ENCODE assay signal across 18 cellular contexts in the genomic region with DNA sequence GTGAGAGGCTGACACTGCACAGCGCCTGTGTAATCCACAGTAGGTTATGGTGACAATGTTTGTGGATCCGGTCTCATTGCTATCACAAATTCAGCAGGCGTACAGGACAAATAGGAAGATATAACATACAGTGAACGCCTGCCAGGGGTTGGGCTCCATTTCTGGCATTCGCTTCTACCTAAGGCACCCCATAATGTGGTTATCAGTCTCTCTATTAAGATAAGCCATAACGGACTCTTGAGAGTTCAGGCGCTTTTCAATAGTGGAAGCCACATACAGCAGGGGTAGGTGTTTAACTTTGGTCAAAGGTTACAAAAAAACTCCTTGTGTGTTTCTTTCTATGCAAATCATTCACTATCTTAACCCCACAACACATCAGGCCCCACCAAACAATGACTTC.
DNase-seq lines count a peak whose midpoint lies in the region; ATAC-seq and TF ChIP-seq lines count a peak whose summit lies in the region.
"Had no signal": no experiment of that assay in that cellular context is flagged by ENCODE, and none has a peak within 500 bp of the region (broad histone marks: within the 10 kb centered on the region; RNA-seq: fewer than 3 reads in every experiment).

No MANE protein-coding gene starts in this region.

- 44% methylated on average over 7 of the region's 7 CpGs for WGBS in hepatocyte (ENCODE audit: low lambda C conversion rate, missing lambda C conversion rate)

- H3K4me3 ChIP-seq in HUES6 (ENCODE audit: low read depth, low read length) (no peak overlapping the region), hepatocyte (no peak overlapping the region)
- H3K4me3 ChIP-seq: BLaER1, GM23248, Peyer's patch had no signal

- H3K9me3 ChIP-seq in HUES6 (ENCODE audit: control insufficient read depth, insufficient read depth, low read depth, low read length): no peaks in the 10 kb centered on the region
- H3K9me3 ChIP-seq in hepatocyte (ENCODE audit: low read depth): no peaks in the 10 kb centered on the region
- H3K9me3 ChIP-seq: BLaER1, Peyer's patch had no signal

- peaks cover 4% of the 10 kb centered on the region for H4K20me1 ChIP-seq in hepatocyte (ENCODE audit: insufficient read depth, poor library complexity, severe bottlenecking)
- H4K20me1 ChIP-seq: BLaER1 had no signal

- H3K27me3 Mint-ChIP-seq in progenitor cell of endocrine pancreas: no peaks in the 10 kb centered on the region
- H3K27me3 Mint-ChIP-seq: CD8-positive, alpha-beta memory T cell had no signal

- DNase-seq in ecto neural progenitor cell (ENCODE audit: low spot score) (peak; percentile 31), hepatocyte (ENCODE audit: low spot score) (no peak), progenitor cell of endocrine pancreas (ENCODE audit: low spot score, unreplicated experiment) (no peak), medulla oblongata (ENCODE audit: extremely low spot score) (no peak), NCI-H82 treated with DMSO at 0.1 percent for 48 hours (lab: John Stamatoyannopoulos, UW; ENCODE audit: unreplicated experiment) (no peak), superior temporal gyrus (ENCODE audit: extremely low spot score) (no peak)
- DNase-seq: CD8-positive, alpha-beta memory T cell; GM23248; IMR-90; Kasumi-1; NCI-H1105 treated with DMSO at 0.1 percent for 48 hours; NCI-H1930; NCI-H2171 treated with DMSO at 0.1 percent for 48 hours; NCI-H82; Peyer's patch had no signal

- no peaks in the 10 kb centered on the region for H3K9me2 ChIP-seq in hepatocyte (replicated peaks; ENCODE audit: insufficient read depth)

- TF ChIP-seq CTCF in hepatocyte (IDR thresholded peaks at IDR 0.05; ENCODE audit: poor library complexity): no peak
- no peak for TF ChIP-seq CTCF in progenitor cell of endocrine pancreas (IDR thresholded peaks at IDR 0.05; ENCODE audit: unreplicated experiment)

- H3K27me3 ChIP-seq in HUES6 (ENCODE audit: control insufficient read depth, insufficient read depth, low read length) (no peaks in the 10 kb centered on the region), hepatocyte (no peaks in the 10 kb centered on the region)
- H3K27me3 ChIP-seq: BLaER1, Peyer's patch had no signal

- no peaks in the 10 kb centered on the region; the same call in 1 of the 2 replicates for H3K36me3 ChIP-seq in HUES6 (ENCODE audit: control insufficient read depth, insufficient read depth, low read length)
- H3K36me3 ChIP-seq in hepatocyte (replicated peaks; ENCODE audit: insufficient read depth, low read depth): no peaks in the 10 kb centered on the region
- H3K36me3 ChIP-seq: BLaER1, Peyer's patch had no signal

- H3K4me1 Mint-ChIP-seq in progenitor cell of endocrine pancreas (ENCODE audit: low read depth): peaks cover 60% of the 10 kb centered on the region

- peaks cover 58% of the 10 kb centered on the region for H3K79me2 ChIP-seq in hepatocyte

- peak overlapping the region; percentile 30 for H3K27ac Mint-ChIP-seq in progenitor cell of endocrine pancreas

- H3K4me2 ChIP-seq in hepatocyte: peak overlapping the region; percentile 60
- H3K4me2 ChIP-seq: BLaER1 had no signal

- no peak for ATAC-seq in GM18909 (IDR thresholded peaks at IDR 0.05; ENCODE audit: poor library complexity, unreplicated experiment)

- peak overlapping the region; percentile 44 for H3K9ac ChIP-seq in HUES6 (ENCODE audit: low read length)
- H3K9ac ChIP-seq: BLaER1, GM23248 had no signal

- H3K4me1 ChIP-seq in HUES6 (ENCODE audit: control insufficient read depth, insufficient read depth, low read length) (peaks cover 90% of the 10 kb centered on the region), hepatocyte (ENCODE audit: insufficient read depth) (peaks cover 55% of the 10 kb centered on the region)

- H3K27ac ChIP-seq in HUES6 (ENCODE audit: low read depth, low read length): peak overlapping the region; percentile 4; the same call in 1 of the 2 replicates
- peak overlapping the region; percentile 79 for H3K27ac ChIP-seq in hepatocyte
- H3K27ac ChIP-seq: BLaER1, GM23248, Peyer's patch had no signal

- peaks cover 2% of the 10 kb centered on the region for H3K36me3 Mint-ChIP-seq in progenitor cell of endocrine pancreas (ENCODE audit: insufficient read depth)
- H3K36me3 Mint-ChIP-seq: CD8-positive, alpha-beta memory T cell had no signal

- no peaks in the 10 kb centered on the region for H3K9me3 Mint-ChIP-seq in progenitor cell of endocrine pancreas (ENCODE audit: low read depth)
- H3K9me3 Mint-ChIP-seq: CD8-positive, alpha-beta memory T cell had no signal

- no peak overlapping the region for H2AFZ ChIP-seq in hepatocyte
- H2AFZ ChIP-seq: GM23248 had no signal

- peak overlapping the region; percentile 32 for H3K4me3 Mint-ChIP-seq in progenitor cell of endocrine pancreas (ENCODE audit: low read depth)
- H3K4me3 Mint-ChIP-seq: CD8-positive, alpha-beta memory T cell had no signal
